8 cellular contexts compared by ENCODE assay signal in the genomic region with DNA sequence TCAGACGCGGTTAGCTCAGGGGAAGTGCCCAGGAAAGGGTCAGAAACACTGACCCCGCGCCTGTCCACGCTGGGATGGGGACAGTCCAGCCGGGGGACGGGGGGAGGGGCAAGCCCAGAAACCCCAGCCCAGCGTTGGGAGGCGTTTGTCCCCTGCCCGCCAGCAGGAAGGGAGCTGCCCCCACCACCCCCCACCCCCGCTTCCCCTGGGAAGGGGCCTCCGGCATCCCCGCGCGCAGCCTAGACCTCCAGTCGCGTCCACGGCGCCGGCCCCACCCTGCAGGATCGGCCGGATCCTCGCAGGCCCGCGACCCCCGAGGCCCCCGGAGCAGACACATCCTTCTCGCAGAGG. TPM values are rescaled to one million over a fixed set of nuclear protein-coding genes. Genes with fewer than 3 reads are reported as not detected.
DNase-seq lines count a peak whose midpoint lies in the region; ATAC-seq, FAIRE-seq and TF ChIP-seq lines count a peak whose summit lies in the region.

No MANE protein-coding gene starts in this region.

- H3K9me1 ChIP-seq in endothelial cell of umbilical vein (replicated peaks; ENCODE audit: control insufficient read depth, extremely low read depth, insufficient read depth, low read length): no peaks in the 10 kb centered on the region

- H3K4me3 ChIP-seq in MM.1S (ENCODE audit: low read length) (peak overlapping the region; percentile 71), endothelial cell of umbilical vein (replicated peaks in 1 of 3; ENCODE audit: insufficient read depth in 1 of 3, low read depth in 1 of 3, low read length in 3 of 3) (peak overlapping the region; percentile 50 to 95 (median 68)), neuronal stem cell (ENCODE audit: low read length in 2 of 2) (peak overlapping the region; percentile 86 to 88)

- H3K4me2 ChIP-seq in MM.1S (ENCODE audit: low read depth, low read length): peak overlapping the region; percentile 69
- H3K4me2 ChIP-seq in endothelial cell of umbilical vein (ENCODE audit: insufficient read depth, low read length): peak overlapping the region; percentile 83
- peak overlapping the region; percentile 77 for H3K4me2 ChIP-seq in neuronal stem cell (ENCODE audit: insufficient read depth, low read length, poor library complexity, severe bottlenecking)

- no peak overlapping the region for H4K8ac ChIP-seq in neuronal stem cell (ENCODE audit: low read depth, low read length)

- no peak overlapping the region for H2BK120ac ChIP-seq in neuronal stem cell (ENCODE audit: low read depth, low read length)

- H3K36me3 ChIP-seq in MM.1S (replicated peaks; ENCODE audit: insufficient read depth, low read length) (no peaks in the 10 kb centered on the region), endothelial cell of umbilical vein (ENCODE audit: control insufficient read depth in 2 of 2, extremely low read depth in 1 of 2, insufficient read depth in 2 of 2, low read length in 2 of 2) (peaks cover 0 to 5% of the 10 kb centered on the region in 2 experiments), neuronal stem cell (replicated peaks in 1 of 2; ENCODE audit: control insufficient read depth in 2 of 2, insufficient read depth in 2 of 2, low read length in 2 of 2) (peaks cover 6 to 18% of the 10 kb centered on the region in 2 donors)

- ATAC-seq in HG03460 (IDR thresholded peaks at IDR 0.05; ENCODE audit: unreplicated experiment) (no peak), GM21576 (IDR thresholded peaks at IDR 0.05; ENCODE audit: unreplicated experiment) (no peak), GM21717 (IDR thresholded peaks at IDR 0.05; ENCODE audit: unreplicated experiment) (no peak)

- H3K27me3 Mint-ChIP-seq in Calu3 (ENCODE audit: unreplicated experiment): no peaks in the 10 kb centered on the region

- no peaks in the 10 kb centered on the region for H3K9me3 Mint-ChIP-seq in Calu3 (ENCODE audit: low read depth, unreplicated experiment)

- H3K23ac ChIP-seq in neuronal stem cell (ENCODE audit: low read depth, low read length, poor library complexity): peak overlapping the region; percentile 80

- dilution Hi-C loops in endothelial cell of umbilical vein (cut with MboI; ENCODE audit: extremely low pct_ligation_motif_present, low sequenced_read_pairs): no loop called here

- H3K9me2 ChIP-seq in MM.1S (replicated peaks; ENCODE audit: insufficient read depth, low read length): no peaks in the 10 kb centered on the region

- no peaks in the 10 kb centered on the region for H3K79me2 ChIP-seq in MM.1S (ENCODE audit: low read length)
- H3K79me2 ChIP-seq in endothelial cell of umbilical vein (ENCODE audit: control insufficient read depth, insufficient read depth, low read length): peaks cover 23% of the 10 kb centered on the region

- peaks cover 19% of the 10 kb centered on the region for H3K4me1 Mint-ChIP-seq in Calu3 (ENCODE audit: low read depth, unreplicated experiment)

- no peak overlapping the region for H3K4ac ChIP-seq in neuronal stem cell (ENCODE audit: low read length)

- DNase-seq in Calu3: no peak
- no peak for DNase-seq in MM.1S
- no peak for DNase-seq in endothelial cell of umbilical vein (ENCODE audit: low read depth, low spot score)
- no peak for DNase-seq in neuronal stem cell (ENCODE audit: low spot score)
- DNase-seq in hypothalamus (lab: John Stamatoyannopoulos, UW): no peak

- H3K4me1 ChIP-seq in MM.1S (ENCODE audit: low read length) (no peaks in the 10 kb centered on the region), endothelial cell of umbilical vein (ENCODE audit: control insufficient read depth, extremely low read depth, insufficient read depth, low read length) (peaks cover 23% of the 10 kb centered on the region), neuronal stem cell (ENCODE audit: control insufficient read depth in 2 of 2, insufficient read depth in 1 of 2, low read depth in 1 of 2, low read length in 2 of 2) (peaks cover 16 to 19% of the 10 kb centered on the region in 2 donors)

- H2AK5ac ChIP-seq in neuronal stem cell (ENCODE audit: low read depth, low read length): peak overlapping the region; percentile 28

- no peak for TF ChIP-seq CTCF in Calu3 (IDR thresholded peaks at IDR 0.05; ENCODE audit: unreplicated experiment)
- TF ChIP-seq CTCF in MM.1S (IDR thresholded peaks at IDR 0.05; ENCODE audit: low read length): no peak
- no peak for TF ChIP-seq CTCF in endothelial cell of umbilical vein (IDR thresholded peaks at IDR 0.05; ENCODE audit: extremely low read depth in 1 of 2, insufficient read depth in 1 of 2, low read depth in 1 of 2, low read length in 2 of 2)

- peak overlapping the region; percentile 89 for H3K27ac Mint-ChIP-seq in Calu3 (ENCODE audit: unreplicated experiment)

- H3K9me3 ChIP-seq in MM.1S (replicated peaks; ENCODE audit: insufficient read depth, low read length) (no peaks in the 10 kb centered on the region), endothelial cell of umbilical vein (replicated peaks; ENCODE audit: control insufficient read depth, insufficient read depth, low read length) (no peaks in the 10 kb centered on the region), neuronal stem cell (replicated peaks in 1 of 2; ENCODE audit: control insufficient read depth in 2 of 2, insufficient read depth in 1 of 2, low read depth in 1 of 2, low read length in 2 of 2) (no peaks in the 10 kb centered on the region)

- peak overlapping the region; percentile 36; the same call in 1 of the 2 replicates for H2AFZ ChIP-seq in MM.1S (ENCODE audit: low read length)
- no peak overlapping the region for H2AFZ ChIP-seq in endothelial cell of umbilical vein (ENCODE audit: low read depth, low read length)
- peak overlapping the region; percentile 91 for H2AFZ ChIP-seq in neuronal stem cell (ENCODE audit: low read length)

- peak overlapping the region; percentile 94 for H3K18ac ChIP-seq in neuronal stem cell (ENCODE audit: low read length)

- peaks cover 58% of the 10 kb centered on the region for H3K36me3 Mint-ChIP-seq in Calu3 (ENCODE audit: insufficient read depth, unreplicated experiment)

- peak overlapping the region; percentile 28; the same call in 1 of the 2 replicates for H3K9ac ChIP-seq in MM.1S (ENCODE audit: low read length)
- H3K9ac ChIP-seq in endothelial cell of umbilical vein (replicated peaks; ENCODE audit: extremely low read depth, insufficient read depth, low read length): peak overlapping the region; percentile 17
- peak overlapping the region; percentile 90 for H3K9ac ChIP-seq in neuronal stem cell (ENCODE audit: low read depth, low read length, poor library complexity)

- peak overlapping the region; percentile 82 for H3K14ac ChIP-seq in neuronal stem cell (ENCODE audit: low read length)

- peak overlapping the region; percentile 73 for H3K4me3 Mint-ChIP-seq in Calu3 (ENCODE audit: low read depth, unreplicated experiment)

- no CpG with 5 or more reads among the region's 28 CpGs for WGBS in neuronal stem cell (ENCODE audit: extremely low coverage in 2 of 2, insufficient read length in 2 of 2, insufficient replicate concordance in 1 of 2), 2 donors

- no peak overlapping the region for H3K27ac ChIP-seq in MM.1S (ENCODE audit: low read length)
- no peak overlapping the region for H3K27ac ChIP-seq in endothelial cell of umbilical vein (ENCODE audit: insufficient read depth, low read depth, low read length)
- H3K27ac ChIP-seq in neuronal stem cell (replicated peaks; ENCODE audit: low read length): no peak overlapping the region

- CTCF ChIA-PET in Calu3 (lab: Charles Lee): interaction anchor here (0.5 to 2.3 kb wide), 5 partner anchors 10 to 373 kb away, joined by 3 to 12 read pairs (median 3); no protein-coding TSS in a partner anchor
- CTCF ChIA-PET in endothelial cell of umbilical vein (lab: Charles Lee): interaction anchor here (0.6 to 2.9 kb wide), 7 partner anchors 10 to 1049 kb away, joined by 3 to 13 read pairs (median 3); a partner anchor contains a TSS

- H3K27me3 ChIP-seq in MM.1S (replicated peaks; ENCODE audit: insufficient read depth, low read length): no peaks in the 10 kb centered on the region; the same call in 1 of the 2 replicates
- H3K27me3 ChIP-seq in endothelial cell of umbilical vein (ENCODE audit: control insufficient read depth in 2 of 2, insufficient read depth in 2 of 2, low read length in 2 of 2): no peaks in the 10 kb centered on the region
- no peaks in the 10 kb centered on the region for H3K27me3 ChIP-seq in neuronal stem cell (ENCODE audit: control insufficient read depth in 3 of 3, insufficient read depth in 3 of 3, low read depth in 1 of 3, low read length in 3 of 3)

- no peak overlapping the region for H4K91ac ChIP-seq in neuronal stem cell (ENCODE audit: low read depth, low read length, poor library complexity)

- H2BK5ac ChIP-seq in neuronal stem cell (ENCODE audit: low read length): peak overlapping the region; percentile 66

- H3F3A ChIP-seq in MM.1S (ENCODE audit: insufficient read depth, low read length): peaks cover 3% of the 10 kb centered on the region; the same call in 1 of the 2 replicates

- BruUV-seq in Calu3 (replicated peaks; lab: Mats Ljungman, UMichigan): no TSS peak
- no TSS peak for BruUV-seq in endothelial cell of umbilical vein (replicated peaks; lab: Mats Ljungman, UMichigan)

- intact Hi-C loops in Calu3 (cut with micrococcal nuclease; ENCODE audit: unreplicated experiment): no loop called here
- intact Hi-C loops in endothelial cell of umbilical vein (cut with micrococcal nuclease): loop anchor here (1.0 kb wide), 1 partner anchor 22 kb away; no protein-coding TSS in a partner anchor

- H2BK15ac ChIP-seq in neuronal stem cell (ENCODE audit: low read length): peak overlapping the region; percentile 22

- H4K20me1 ChIP-seq in MM.1S (ENCODE audit: insufficient read depth, low read length): no peaks in the 10 kb centered on the region
- no peaks in the 10 kb centered on the region for H4K20me1 ChIP-seq in endothelial cell of umbilical vein (replicated peaks; ENCODE audit: control insufficient read depth, extremely low read depth, insufficient read depth, low read length)

- no peak for TF ChIP-seq POLR2A in endothelial cell of umbilical vein (IDR thresholded peaks at IDR 0.05; ENCODE audit: low read depth, low read length)

- peak; percentile 21 for FAIRE-seq in endothelial cell of umbilical vein (lab: Jason Lieb, UNC)

- no peak overlapping the region for H2BK12ac ChIP-seq in neuronal stem cell (ENCODE audit: low read length)

- POLR2A ChIA-PET in endothelial cell of umbilical vein (lab: Charles Lee): interaction anchor here (1.6 kb wide), 1 partner anchor 22 kb away, joined by 8 read pairs; a partner anchor contains a TSS

- H3K79me1 ChIP-seq in neuronal stem cell (ENCODE audit: low read depth, low read length): peaks cover 11% of the 10 kb centered on the region

RNA-seq across cellular contexts. Expression of a gene that starts 0.3 kb away (rescaled TPM):
- total RNA-seq in Calu3 (2022) (134 and 139 TPM in 2 replicates), endothelial cell of umbilical vein (102 and 108 TPM in 2 replicates)
- polyA plus RNA-seq in endothelial cell of umbilical vein: 141 and 159 TPM in 2 replicates
- 65.4 and 106 TPM in 2 replicates for polyA plus RNA-seq in endothelial cell of umbilical vein (2011; cell fraction: cytosol; rRNA removed)
- polyA plus RNA-seq in endothelial cell of umbilical vein (2011; cell fraction: nucleus; rRNA removed): 65.6 and 67.3 TPM in 2 replicates
- 76.4 and 123 TPM in 2 replicates for polyA plus RNA-seq in endothelial cell of umbilical vein (2012)
- 39.1 and 62.3 TPM in 2 replicates for polyA minus RNA-seq in endothelial cell of umbilical vein
- 84.5 TPM for polyA minus RNA-seq in endothelial cell of umbilical vein (2011; cell fraction: cytosol; rRNA and poly(A)+ RNA removed)
- polyA minus RNA-seq in endothelial cell of umbilical vein (2011; cell fraction: nucleus; rRNA and poly(A)+ RNA removed): 16.2 and 32.9 TPM in 2 replicates
- 47.5 TPM for polyA plus RNA-seq in neuronal stem cell (2013, experiment 1 of 2)
- polyA plus RNA-seq in neuronal stem cell (2013, experiment 2 of 2): 45.1 TPM

RNA-seq across cellular contexts. Expression of a gene that starts 20.5 kb away (rescaled TPM):
- 1.2 and 1.3 TPM in 2 replicates for total RNA-seq in Calu3 (2022)
- total RNA-seq in endothelial cell of umbilical vein: 0.40 and 0.53 TPM in 2 replicates
- polyA plus RNA-seq in endothelial cell of umbilical vein: 0.21 and 0.48 TPM in 2 replicates
- polyA plus RNA-seq in endothelial cell of umbilical vein (2011; cell fraction: cytosol; rRNA removed): 0.08 and 0.17 TPM in 2 replicates
- polyA plus RNA-seq in endothelial cell of umbilical vein (2011; cell fraction: nucleus; rRNA removed): 0.13 TPM in 1 of 2 replicates, not detected in the other
- polyA plus RNA-seq in endothelial cell of umbilical vein (2012): 0.19 TPM in 1 of 2 replicates, not detected in the other
- polyA minus RNA-seq in endothelial cell of umbilical vein: not detected in 2 replicates
- not detected for polyA minus RNA-seq in endothelial cell of umbilical vein (2011; cell fraction: cytosol; rRNA and poly(A)+ RNA removed)
- not detected in 2 replicates for polyA minus RNA-seq in endothelial cell of umbilical vein (2011; cell fraction: nucleus; rRNA and poly(A)+ RNA removed)
- polyA plus RNA-seq in neuronal stem cell (2013, experiment 1 of 2): 0.26 TPM
- 0.29 TPM for polyA plus RNA-seq in neuronal stem cell (2013, experiment 2 of 2)

RNA-seq across cellular contexts. Expression of a gene that starts 22.5 kb away (rescaled TPM):
- total RNA-seq in Calu3 (2022) (159 and 161 TPM in 2 replicates), endothelial cell of umbilical vein (55.8 and 58.6 TPM in 2 replicates)
- 49.4 and 59.8 TPM in 2 replicates for polyA plus RNA-seq in endothelial cell of umbilical vein
- 53.9 and 57.8 TPM in 2 replicates for polyA plus RNA-seq in endothelial cell of umbilical vein (2011; cell fraction: cytosol; rRNA removed)
- polyA plus RNA-seq in endothelial cell of umbilical vein (2011; cell fraction: nucleus; rRNA removed): 29.2 and 33.8 TPM in 2 replicates
- polyA plus RNA-seq in endothelial cell of umbilical vein (2012): 54.7 and 65.1 TPM in 2 replicates
- 44.9 and 48.7 TPM in 2 replicates for polyA minus RNA-seq in endothelial cell of umbilical vein
- polyA minus RNA-seq in endothelial cell of umbilical vein (2011; cell fraction: cytosol; rRNA and poly(A)+ RNA removed): 45.8 TPM
- 14.2 and 15.0 TPM in 2 replicates for polyA minus RNA-seq in endothelial cell of umbilical vein (2011; cell fraction: nucleus; rRNA and poly(A)+ RNA removed)
- 49.6 TPM for polyA plus RNA-seq in neuronal stem cell (2013, experiment 1 of 2)
- polyA plus RNA-seq in neuronal stem cell (2013, experiment 2 of 2): 49.2 TPM

RNA-seq across cellular contexts. Expression of a gene that starts 33.7 kb away (rescaled TPM):
- 136 and 162 TPM in 2 replicates for total RNA-seq in Calu3 (2022)
- 109 and 110 TPM in 2 replicates for total RNA-seq in endothelial cell of umbilical vein
- 193 and 231 TPM in 2 replicates for polyA plus RNA-seq in endothelial cell of umbilical vein
- 84.4 and 92.2 TPM in 2 replicates for polyA plus RNA-seq in endothelial cell of umbilical vein (2011; cell fraction: cytosol; rRNA removed)
- polyA plus RNA-seq in endothelial cell of umbilical vein (2011; cell fraction: nucleus; rRNA removed): 86.2 and 88.0 TPM in 2 replicates
- polyA plus RNA-seq in endothelial cell of umbilical vein (2012): 75.8 and 79.0 TPM in 2 replicates
- 99.0 and 116 TPM in 2 replicates for polyA minus RNA-seq in endothelial cell of umbilical vein
- polyA minus RNA-seq in endothelial cell of umbilical vein (2011; cell fraction: cytosol; rRNA and poly(A)+ RNA removed): 376 TPM
- 30.6 and 38.0 TPM in 2 replicates for polyA minus RNA-seq in endothelial cell of umbilical vein (2011; cell fraction: nucleus; rRNA and poly(A)+ RNA removed)
- 225 TPM for polyA plus RNA-seq in neuronal stem cell (2013, experiment 1 of 2)
- polyA plus RNA-seq in neuronal stem cell (2013, experiment 2 of 2): 213 TPM

Comparison
In these comparisons a context has a peak if more than half of its experiments do, and no peak if none do; other contexts are left out.
1. H3K9ac ChIP-seq: peak in every context shown above with its lines; median percentile 90 in neuronal stem cell; 28 in MM.1S; 17 in endothelial cell of umbilical vein.